In the genomic region with DNA sequence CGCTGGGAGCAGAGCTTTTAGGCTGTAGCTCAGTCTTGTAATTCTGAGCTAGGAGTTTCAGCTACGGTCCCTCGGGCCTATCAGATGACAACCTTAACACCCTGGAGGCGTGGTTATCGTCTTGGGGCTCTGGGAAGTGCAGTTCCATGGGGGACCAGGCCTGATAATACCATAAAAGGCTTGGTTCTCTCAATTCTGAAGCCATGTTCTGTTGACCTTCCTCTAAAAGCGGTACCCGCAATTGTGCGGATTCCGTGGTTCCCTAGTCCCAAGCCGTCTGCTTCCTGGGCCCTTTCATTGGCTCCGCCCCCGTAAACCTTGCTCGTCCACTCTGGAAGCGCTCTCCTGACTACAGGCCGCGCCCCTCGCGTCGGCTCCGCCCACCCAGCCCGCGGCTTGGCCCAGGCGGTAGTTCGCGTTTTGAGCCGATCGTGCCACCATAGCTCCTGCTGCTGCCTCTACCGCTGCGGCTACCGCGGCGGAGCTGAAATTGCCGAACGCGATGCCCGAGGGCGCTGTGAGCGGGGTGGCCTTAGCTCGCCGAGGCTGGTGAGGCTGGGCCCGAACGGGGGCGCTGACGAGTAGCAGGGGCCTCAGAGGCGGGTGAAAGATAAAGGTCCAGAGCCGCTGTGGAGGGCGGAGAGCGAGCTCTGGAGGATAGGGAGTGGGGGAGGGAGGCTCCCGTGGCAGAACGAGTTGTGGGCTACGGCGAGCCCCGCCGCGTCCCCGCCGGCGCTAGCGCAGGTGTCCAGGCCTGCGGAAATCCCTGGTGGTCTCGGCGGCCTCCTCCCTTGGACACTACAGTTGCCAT, we compare ENCODE assay signal across 1 cellular context.
A peak's percentile ranks its signal among the peaks of the same experiment; 100 is the strongest.
TF ChIP-seq lines count a peak whose summit lies in the region.

A gene with protein sequence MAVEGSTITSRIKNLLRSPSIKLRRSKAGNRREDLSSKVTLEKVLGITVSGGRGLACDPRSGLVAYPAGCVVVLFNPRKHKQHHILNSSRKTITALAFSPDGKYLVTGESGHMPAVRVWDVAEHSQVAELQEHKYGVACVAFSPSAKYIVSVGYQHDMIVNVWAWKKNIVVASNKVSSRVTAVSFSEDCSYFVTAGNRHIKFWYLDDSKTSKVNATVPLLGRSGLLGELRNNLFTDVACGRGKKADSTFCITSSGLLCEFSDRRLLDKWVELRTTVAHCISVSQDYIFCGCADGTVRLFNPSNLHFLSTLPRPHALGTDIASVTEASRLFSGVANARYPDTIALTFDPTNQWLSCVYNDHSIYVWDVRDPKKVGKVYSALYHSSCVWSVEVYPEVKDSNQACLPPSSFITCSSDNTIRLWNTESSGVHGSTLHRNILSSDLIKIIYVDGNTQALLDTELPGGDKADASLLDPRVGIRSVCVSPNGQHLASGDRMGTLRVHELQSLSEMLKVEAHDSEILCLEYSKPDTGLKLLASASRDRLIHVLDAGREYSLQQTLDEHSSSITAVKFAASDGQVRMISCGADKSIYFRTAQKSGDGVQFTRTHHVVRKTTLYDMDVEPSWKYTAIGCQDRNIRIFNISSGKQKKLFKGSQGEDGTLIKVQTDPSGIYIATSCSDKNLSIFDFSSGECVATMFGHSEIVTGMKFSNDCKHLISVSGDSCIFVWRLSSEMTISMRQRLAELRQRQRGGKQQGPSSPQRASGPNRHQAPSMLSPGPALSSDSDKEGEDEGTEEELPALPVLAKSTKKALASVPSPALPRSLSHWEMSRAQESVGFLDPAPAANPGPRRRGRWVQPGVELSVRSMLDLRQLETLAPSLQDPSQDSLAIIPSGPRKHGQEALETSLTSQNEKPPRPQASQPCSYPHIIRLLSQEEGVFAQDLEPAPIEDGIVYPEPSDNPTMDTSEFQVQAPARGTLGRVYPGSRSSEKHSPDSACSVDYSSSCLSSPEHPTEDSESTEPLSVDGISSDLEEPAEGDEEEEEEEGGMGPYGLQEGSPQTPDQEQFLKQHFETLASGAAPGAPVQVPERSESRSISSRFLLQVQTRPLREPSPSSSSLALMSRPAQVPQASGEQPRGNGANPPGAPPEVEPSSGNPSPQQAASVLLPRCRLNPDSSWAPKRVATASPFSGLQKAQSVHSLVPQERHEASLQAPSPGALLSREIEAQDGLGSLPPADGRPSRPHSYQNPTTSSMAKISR (N-terminal part only) (plus strand): TSS at position 423 of the 811 bp plus-strand sequence. CDS start 792 bp downstream, outside the sequence.

TF ChIP-seq in GM23338, 12 proteins besides CTCF, POLR2A, EP300 and RAD21:
- TF ChIP-seq EZH2 (IDR thresholded peaks at IDR 0.05; ENCODE audit: low read depth, unreplicated experiment) (no peak), CREB1 (CRISPR knock-in tag; IDR thresholded peaks at IDR 0.05; ENCODE audit: low read depth) (peak; percentile 61; the same call in 1 of the 2 replicates), JUNB (IDR thresholded peaks at IDR 0.05; ENCODE audit: unreplicated experiment) (no peak), POLR2AphosphoS5 (IDR thresholded peaks at IDR 0.05; ENCODE audit: low read depth) (peak; percentile 62), NANOG (IDR thresholded peaks at IDR 0.05; ENCODE audit: borderline replicate concordance) (no peak)
- TF ChIP-seq, protein P1, sequence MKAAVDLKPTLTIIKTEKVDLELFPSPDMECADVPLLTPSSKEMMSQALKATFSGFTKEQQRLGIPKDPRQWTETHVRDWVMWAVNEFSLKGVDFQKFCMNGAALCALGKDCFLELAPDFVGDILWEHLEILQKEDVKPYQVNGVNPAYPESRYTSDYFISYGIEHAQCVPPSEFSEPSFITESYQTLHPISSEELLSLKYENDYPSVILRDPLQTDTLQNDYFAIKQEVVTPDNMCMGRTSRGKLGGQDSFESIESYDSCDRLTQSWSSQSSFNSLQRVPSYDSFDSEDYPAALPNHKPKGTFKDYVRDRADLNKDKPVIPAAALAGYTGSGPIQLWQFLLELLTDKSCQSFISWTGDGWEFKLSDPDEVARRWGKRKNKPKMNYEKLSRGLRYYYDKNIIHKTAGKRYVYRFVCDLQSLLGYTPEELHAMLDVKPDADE (IDR thresholded peaks at IDR 0.05) = no peak
